In the genomic region with DNA sequence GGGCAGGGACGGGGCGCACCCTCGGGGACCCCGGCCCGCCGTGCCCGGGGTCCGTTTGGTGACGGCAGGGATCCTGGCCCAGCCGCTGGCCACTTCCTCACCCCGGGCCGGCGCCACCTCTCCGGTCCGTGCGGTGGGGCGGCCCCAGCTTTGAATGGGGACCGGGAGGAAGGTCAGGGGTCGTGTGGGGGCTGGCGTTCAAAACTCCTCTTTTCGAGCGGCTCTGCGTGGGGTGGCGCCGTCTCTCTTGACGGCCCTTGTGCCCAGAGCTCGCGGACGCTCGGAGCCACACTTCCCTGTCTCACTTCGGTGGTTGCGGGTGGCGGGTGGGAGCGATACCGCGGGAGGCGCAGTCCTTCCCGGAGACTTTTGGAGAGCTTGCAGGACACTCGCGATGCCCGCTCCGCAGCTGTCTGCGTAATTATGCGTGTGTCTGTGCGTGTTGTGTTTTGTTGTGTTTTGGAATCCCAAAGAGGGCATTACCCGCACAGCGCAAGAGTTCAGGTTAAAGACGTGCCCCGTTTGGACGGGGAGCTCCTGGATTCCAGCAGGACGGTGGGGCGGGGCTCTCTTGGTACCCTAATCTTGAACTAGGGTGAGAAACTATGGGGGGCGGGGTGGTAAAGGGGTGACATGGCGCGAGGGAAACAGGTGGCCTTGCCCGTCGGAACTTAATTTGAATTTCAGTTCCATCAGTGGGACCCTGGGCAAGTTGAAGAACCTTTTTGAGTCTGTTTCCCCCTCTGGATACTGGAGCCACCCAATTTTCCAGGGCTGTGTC, we compare ENCODE assay signal across 8 cellular contexts. TPM values are rescaled to one million over a fixed set of nuclear protein-coding genes. Genes with fewer than 3 reads are reported as not detected.
DNase-seq lines count a peak whose midpoint lies in the region; ATAC-seq, FAIRE-seq and TF ChIP-seq lines count a peak whose summit lies in the region.

No MANE protein-coding gene starts in this region.

- H3K36me3 Mint-ChIP-seq in nephron (ENCODE audit: low read depth) = no peaks in the 10 kb centered on the region

- H3K27ac Mint-ChIP-seq in nephron = no peak overlapping the region

- H3K9me3 ChIP-seq in Peyer's patch = no peaks in the 10 kb centered on the region

- H3K27ac ChIP-seq in Peyer's patch = peak overlapping the region; percentile 64 to 98 (median 80)

- no peaks in the 10 kb centered on the region for H3K36me3 ChIP-seq in Peyer's patch

- peak overlapping the region; percentile 87 to 90 (median 88) for H3K4me3 Mint-ChIP-seq in nephron

- peaks cover 20% of the 10 kb centered on the region for H3K4me1 Mint-ChIP-seq in nephron

- H3K4me3 ChIP-seq in Peyer's patch (peak overlapping the region; percentile 69 to 98 (median 85)), epithelial cell of esophagus (ENCODE audit: low read length) (peak overlapping the region; percentile 40)

- H3K9me3 Mint-ChIP-seq in nephron = peaks cover 4% of the 10 kb centered on the region

- peak; percentile 51 for FAIRE-seq in GM12892 (lab: Jason Lieb, UNC)

- peaks cover 0 to 30% (median 10%) of the 10 kb centered on the region in 4 donors for H3K4me1 ChIP-seq in Peyer's patch

- TF ChIP-seq CTCF in Peyer's patch (IDR thresholded peaks at IDR 0.05) (no peak), epithelial cell of esophagus (IDR thresholded peaks at IDR 0.05; ENCODE audit: insufficient read depth, low read depth, low read length, missing control alignments) (no peak), nephron (IDR thresholded peaks at IDR 0.05; ENCODE audit: unreplicated experiment in 3 of 3) (no peak)

- peaks cover 85% of the 10 kb centered on the region for H3K27me3 Mint-ChIP-seq in nephron (ENCODE audit: low read depth)

- ATAC-seq in HG02610 (IDR thresholded peaks at IDR 0.05; ENCODE audit: unreplicated experiment) (peak; percentile 7), HG03135 (IDR thresholded peaks at IDR 0.05; ENCODE audit: unreplicated experiment) (no peak), HG02840 (IDR thresholded peaks at IDR 0.05; ENCODE audit: low FRiP score, unreplicated experiment) (no peak)

- peaks cover 0 to 5% of the 10 kb centered on the region in 2 donors for H3K27me3 ChIP-seq in Peyer's patch

- TF ChIP-seq POLR2A in GM12892 (IDR thresholded peaks at IDR 0.05; ENCODE audit: low read depth, low read length) (no peak), Peyer's patch (IDR thresholded peaks at IDR 0.05) (no peak)

- no peak for DNase-seq in GM12892 (ENCODE audit: insufficient read length)
- peak; percentile 66 to 73 (median 72) for DNase-seq in Peyer's patch
- peak; percentile 20 for DNase-seq in epithelial cell of esophagus (ENCODE audit: low read depth)
- DNase-seq in NCI-H446 (lab: John Stamatoyannopoulos, UW) = no peak

RNA-seq across cellular contexts. Expression of a gene that starts 0.6 kb away (rescaled TPM):
- polyA plus RNA-seq in GM12892 (2012; ENCODE audit: missing spikeins) = 137 TPM
- total RNA-seq in Peyer's patch = 100 to 1,000 TPM in 1 of 4 donors, 10 to 100 TPM in 3; 30.5 to 243 (median 56.2) TPM

Comparison
In these comparisons a context has a peak if more than half of its experiments do, and no peak if none do; other contexts are left out.
1. DNase-seq: peak in Peyer's patch (3 of 3) and epithelial cell of esophagus (single experiment); none in GM12892 (single experiment) and NCI-H446 (0 of 2).